ENCODE assay signal across 22 cellular contexts in the genomic region with DNA sequence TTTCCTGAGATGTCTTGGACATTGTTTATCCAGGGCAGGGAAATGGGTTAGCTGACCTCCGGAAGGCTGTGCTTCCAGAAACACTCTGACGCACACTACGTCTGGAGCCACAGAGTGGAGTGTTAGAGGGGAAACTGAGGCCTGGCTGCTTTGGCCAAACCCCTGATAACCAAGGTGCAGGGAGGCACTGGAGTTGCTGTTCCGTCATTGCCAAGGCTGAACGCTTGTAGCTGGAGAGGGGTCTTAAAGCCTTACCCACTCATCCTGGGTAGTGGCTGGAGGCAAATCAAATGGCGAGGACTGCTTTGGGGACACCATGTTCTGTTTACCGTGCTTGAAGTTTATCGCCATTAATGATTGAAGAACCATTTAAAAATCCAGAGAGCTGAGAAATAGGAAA.
"Had no signal": no experiment of that assay in that cellular context is flagged by ENCODE, and none has a peak within 500 bp of the region (broad histone marks: within the 10 kb centered on the region; RNA-seq: fewer than 3 reads in every experiment).

No MANE protein-coding gene starts in this region.

- DNase-seq: activated CD4-positive, alpha-beta T cell treated with anti-CD3 and anti-CD28 coated beads for 36 hours; activated CD4-positive, alpha-beta T cell treated with anti-CD3 and anti-CD28 coated beads, Interleukin-2, amount 10 ng/mL, durations not matched to agents 7 days and 5 days; activated CD4-positive, alpha-beta T cell treated with anti-CD3 and anti-CD28 coated beads, Interleukin-2, amount 50 U/mL, for 48 hours; activated CD8-positive, alpha-beta memory T cell treated with anti-CD3 and anti-CD28 coated beads, Interleukin-2, amount 10 ng/mL, durations not matched to agents 7 days and 5 days; activated gamma-delta T cell; activated naive CD4-positive, alpha-beta T cell treated with Interleukin-2 at 50 U/mL for 16 hours; activated naive CD8-positive, alpha-beta T cell treated with anti-CD3 and anti-CD28 coated beads, Interleukin-2, amount 10 ng/mL, durations not matched to agents 7 days and 5 days; activated T-cell treated with anti-CD3 and anti-CD28 coated beads, Interleukin-2, amount 50 U/mL, for 1 hour; amygdala; Karpas-422; NCI-H1048; NCI-H1105 treated with DMSO at 0.1 percent for 48 hours; NCI-H1436; NCI-H1694; NCI-H1930; NCI-H345; NCI-H524 treated with DMSO at 0.1 percent for 48 hours; SHP77 treated with DMSO at 0.1 percent for 48 hours; SK-N-SH had no signal

- FAIRE-seq: TTC549 had no signal

- H3K4me2 ChIP-seq: SK-N-SH had no signal

- H3K4me1 ChIP-seq: ascending aorta, SJSA1 had no signal

- H3K4me3 ChIP-seq: ascending aorta, SJSA1 had no signal

- H3K9me3 ChIP-seq: ascending aorta, SJSA1, SK-N-SH had no signal

- H3K27ac ChIP-seq: ascending aorta, SJSA1 had no signal

- H3K9ac ChIP-seq: SK-N-SH had no signal

- H3K27me3 ChIP-seq: ascending aorta, SJSA1 had no signal
